ENCODE assay signal across 2 cellular contexts in genomic region chr17:47870042-47870441, GRCh38.
TF ChIP-seq lines count a peak whose summit lies in the region.

No MANE protein-coding gene starts in this region.

TF ChIP-seq in H1, 55 proteins besides CTCF, POLR2A, EP300 and RAD21:
- TF ChIP-seq FOSL1 (IDR thresholded peaks at IDR 0.05; ENCODE audit: insufficient read depth, low read depth, low read length) (no peak), CHD7 (IDR thresholded peaks at IDR 0.05; ENCODE audit: insufficient replicate concordance, low read length) (no peak), HDAC6 (IDR thresholded peaks at IDR 0.05; ENCODE audit: low read depth, low read length) (no peak), GTF2F1 (IDR thresholded peaks at IDR 0.05; ENCODE audit: borderline replicate concordance, low read depth, low read length) (no peak), RBBP5 (IDR thresholded peaks at IDR 0.05; ENCODE audit: borderline replicate concordance, low read depth, low read length) (no peak), BACH1 (IDR thresholded peaks at IDR 0.05; ENCODE audit: low read length) (no peak), JUND (IDR thresholded peaks at IDR 0.05; ENCODE audit: low read length) (no peak)

TF ChIP-seq in SK-N-SH, 30 proteins besides CTCF, POLR2A, EP300 and RAD21:
- TF ChIP-seq FOSL2 (IDR thresholded peaks at IDR 0.05; ENCODE audit: borderline replicate concordance, low read depth) (no peak), EZH2phosphoT487 (IDR thresholded peaks at IDR 0.05; ENCODE audit: borderline replicate concordance, low read depth) (no peak), NRF1 (IDR thresholded peaks at IDR 0.05; ENCODE audit: low read depth, low read length) (no peak), IRF3 (IDR thresholded peaks at IDR 0.05; ENCODE audit: low read depth, low read length) (no peak), ZBTB33 (IDR thresholded peaks at IDR 0.05; ENCODE audit: borderline replicate concordance, low read depth) (no peak), RFX5 (IDR thresholded peaks at IDR 0.05; ENCODE audit: low read length) (no peak), TCF12 (IDR thresholded peaks at IDR 0.05) (no peak), TAF1 (IDR thresholded peaks at IDR 0.05; ENCODE audit: borderline replicate concordance, low read depth, low read length) (no peak), USF2 (IDR thresholded peaks at IDR 0.05; ENCODE audit: borderline replicate concordance, low read depth, low read length) (no peak), USF1 (IDR thresholded peaks at IDR 0.05; ENCODE audit: borderline replicate concordance, low read depth) (no peak), MAX (IDR thresholded peaks at IDR 0.05; ENCODE audit: low read depth) (no peak), NFIC (IDR thresholded peaks at IDR 0.05; ENCODE audit: borderline replicate concordance) (no peak), SMC3 (IDR thresholded peaks at IDR 0.05; ENCODE audit: low read depth, low read length) (no peak)
